In genomic region chr6:3848925-3849605, GRCh38 we compare ENCODE assay signal across 8 cellular contexts. TPM values are rescaled to one million over a fixed set of nuclear protein-coding genes. Genes with fewer than 3 reads are reported as not detected.
DNase-seq lines count a peak whose midpoint lies in the region; ATAC-seq, FAIRE-seq and TF ChIP-seq lines count a peak whose summit lies in the region.

TSS of gene FAM50B (plus strand) at chr6:3849373. CDS start at chr6:3849812, 439 bp downstream.

- no peak within 1 kb of the TSS for H3K4me3 ChIP-seq in HepG2 (replicated peaks in 1 of 3; ENCODE audit: insufficient read depth in 1 of 3, low read depth in 2 of 3, low read length in 3 of 3)

- ATAC-seq in HG02938 (IDR thresholded peaks at IDR 0.05; ENCODE audit: unreplicated experiment) (peak; percentile 92), HepG2 (peak; percentile 87)

- in situ Hi-C loops in HepG2 (cut with HindIII; ENCODE audit: extremely low pct_ligation_motif_present, low pct_unique_long_range_greater_than_20kb): no loop called here

- POLR2A ChIA-PET in HepG2 (lab: Yijun Ruan, JAX): interaction anchor here (0.6 to 1.3 kb wide), 3 partner anchors 9 to 84 kb away, joined by 3 to 4 read pairs (median 4); no protein-coding TSS in a partner anchor

- peak; percentile 96 for TF ChIP-seq RAD21 in HepG2 (CRISPR knock-in tag; IDR thresholded peaks at IDR 0.05)

- H3K4me1 ChIP-seq in HepG2 (ENCODE audit: insufficient read depth, low read length): peaks cover 40% of the 10 kb centered on the region

- no peak for TF ChIP-seq POLR2A in HepG2 (IDR thresholded peaks at IDR 0.05; ENCODE audit: insufficient read depth in 1 of 2, low read depth in 2 of 2, low read length in 2 of 2)

- CTCF ChIA-PET in HepG2 (lab: Yijun Ruan, JAX; ENCODE audit: low intra/inter-chr PET ratio, low total read pairs): interaction anchor here (1.2 to 3.1 kb wide), 6 partner anchors 37 to 141 kb away, joined by 4 to 39 read pairs (median 11); no protein-coding TSS in a partner anchor

- H3K36me3 ChIP-seq in HepG2 (replicated peaks in 1 of 2; ENCODE audit: control insufficient read depth in 1 of 2, insufficient read depth in 2 of 2, low read length in 2 of 2): no peaks in the 10 kb centered on the region

- H3K27ac ChIP-seq in HepG2 (ENCODE audit: extremely low read length, insufficient read depth, low read length): no peak within 1 kb of the TSS

- no peaks in the 10 kb centered on the region for H3K79me2 ChIP-seq in HepG2 (ENCODE audit: insufficient read depth, low read length)

- peak; percentile 74 for TF ChIP-seq CTCF in HepG2 (CRISPR knock-in tag; IDR thresholded peaks at IDR 0.05)

- no peaks in the 10 kb centered on the region for H3K27me3 ChIP-seq in HepG2 (ENCODE audit: control insufficient read depth in 1 of 2, insufficient read depth in 2 of 2, low read length in 2 of 2)

- no peak for TF ChIP-seq EP300 in HepG2 (IDR thresholded peaks at IDR 0.05; ENCODE audit: low read depth in 2 of 2, low read length in 2 of 2)
- TF ChIP-seq EP300 in HepG2 (CRISPR knock-in tag; IDR thresholded peaks at IDR 0.05; ENCODE audit: borderline replicate concordance): no peak

- BruUV-seq in HepG2 (replicated peaks; lab: Mats Ljungman, UMichigan): no TSS peak

- no peaks in the 10 kb centered on the region for H3K9me3 ChIP-seq in HepG2 (ENCODE audit: low read length)

- H2AFZ ChIP-seq in HepG2 (ENCODE audit: low read length): no peak within 1 kb of the TSS

- no peak within 1 kb of the TSS for H3K4me2 ChIP-seq in HepG2 (ENCODE audit: low read depth, low read length)

- intact Hi-C loops in HepG2 (cut with micrococcal nuclease; ENCODE audit: unreplicated experiment): no loop called here

- no peak within 1 kb of the TSS for H3K9ac ChIP-seq in HepG2 (ENCODE audit: insufficient read depth, low read depth, low read length)

- peak; percentile 62 for DNase-seq in GM18507 (ENCODE audit: extremely low spot score, insufficient read length, low read depth)
- DNase-seq in NCI-H2196 (lab: John Stamatoyannopoulos, UW; ENCODE audit: unreplicated experiment): peak; percentile 85
- peak; percentile 88 to 89 for DNase-seq in activated CD4-positive, alpha-beta T cell treated with anti-CD3 and anti-CD28 coated beads, Interleukin-2, amount 50 U/mL, for 4 hours
- DNase-seq in dermis blood vessel endothelial cell: peak; percentile 92
- DNase-seq in HepG2 (ENCODE audit: low spot score): no peak
- peak; percentile 90 for DNase-seq in stimulated activated CD4-positive, alpha-beta T cell treated with anti-CD3 and anti-CD28 coated beads, Interleukin-4, amount 100 ng/mL, for 1 hour
- no peak for DNase-seq in NCI-H1092 treated with DMSO at 0.1 percent for 48 hours (lab: John Stamatoyannopoulos, UW)

- no peaks in the 10 kb centered on the region for H4K20me1 ChIP-seq in HepG2 (ENCODE audit: insufficient read depth, low read length)

- 93% methylated on average over 49 of the region's 49 CpGs for WGBS in HepG2 (ENCODE audit: low lambda C conversion rate)

- FAIRE-seq in GM18507 (lab: Jason Lieb, UNC) (peak; percentile 5), HepG2 (lab: Jason Lieb, UNC) (no peak)

TF ChIP-seq in HepG2, 621 proteins besides CTCF, POLR2A, EP300 and RAD21 (continues in another document):
- TF ChIP-seq HOMEZ (CRISPR knock-in tag; IDR thresholded peaks at IDR 0.05; ENCODE audit: low read depth): peak; percentile 62; the same call in 1 of the 2 replicates
- peak; percentile 35; the same call in 1 of the 2 replicates for TF ChIP-seq ZNF574 (CRISPR knock-in tag; IDR thresholded peaks at IDR 0.05)
- TF ChIP-seq AFF4 (CRISPR knock-in tag; IDR thresholded peaks at IDR 0.05): no peak
- no peak for TF ChIP-seq RBM22 (optimal IDR thresholded peaks at IDR 0.05; ENCODE audit: low read length)
- peak; percentile 66; the same call in 1 of the 2 replicates for TF ChIP-seq ETV5 (CRISPR knock-in tag; IDR thresholded peaks at IDR 0.05; ENCODE audit: borderline replicate concordance)
- TF ChIP-seq KDM2A (CRISPR knock-in tag; IDR thresholded peaks at IDR 0.05; ENCODE audit: borderline replicate concordance, low read depth): peak; percentile 50; the same call in 1 of the 2 replicates
- TF ChIP-seq ZNF451 (CRISPR knock-in tag; IDR thresholded peaks at IDR 0.05): 0 out of 2 replicates have a peak, but pooled peaks have one; percentile 24

RNA-seq across cellular contexts. Expression of gene FAM50B, which starts in this region (rescaled TPM):
- total RNA-seq in dermis blood vessel endothelial cell: 8.6 and 10.0 TPM in 2 replicates
- total RNA-seq in HepG2 (2016; rRNA removed; fragmentation: Illumina TruSeq; extraction: Trizol): not detected in 2 replicates
- total RNA-seq in HepG2 (2016; cell fraction: cytosol; rRNA removed; fragmentation: Illumina TruSeq; extraction: Trizol; ENCODE audit: low read depth): not detected in 2 replicates
- not detected in 2 replicates for total RNA-seq in HepG2 (2016; cell fraction: insoluble cytoplasmic fraction; rRNA removed; fragmentation: Illumina TruSeq; extraction: Trizol)
- not detected in 2 replicates for total RNA-seq in HepG2 (2016; cell fraction: membrane; rRNA removed; fragmentation: Illumina TruSeq; extraction: Trizol)
- total RNA-seq in HepG2 (2016; cell fraction: nucleus; rRNA removed; fragmentation: Illumina TruSeq; extraction: Trizol): not detected in 2 replicates
- polyA plus RNA-seq in HepG2 (2011; rRNA removed): 0.05 TPM in 1 of 2 replicates, not detected in the other
- polyA plus RNA-seq in HepG2 (2011; cell fraction: cytosol; rRNA removed): not detected in 2 replicates
- 0.07 TPM in 1 of 2 replicates, not detected in the other for polyA plus RNA-seq in HepG2 (2011; cell fraction: nucleus; rRNA removed)
- not detected in 2 replicates for polyA plus RNA-seq in HepG2 (2012)
- polyA plus RNA-seq in HepG2 (2016; cell fraction: cytosol; fragmentation: Illumina TruSeq; extraction: Trizol; ENCODE audit: low read depth): not detected in 2 replicates
- polyA plus RNA-seq in HepG2 (2016; cell fraction: insoluble cytoplasmic fraction; fragmentation: Illumina TruSeq; extraction: Trizol; ENCODE audit: low read depth): not detected in 2 replicates
- not detected in 2 replicates for polyA plus RNA-seq in HepG2 (2016; cell fraction: membrane; fragmentation: Illumina TruSeq; extraction: Trizol; ENCODE audit: low read depth)
- not detected in 2 replicates for polyA plus RNA-seq in HepG2 (2016; cell fraction: nucleus; fragmentation: Illumina TruSeq; extraction: Trizol; ENCODE audit: insufficient read depth, low read depth)
- 2.4 TPM in 1 of 2 replicates, not detected in the other for polyA minus RNA-seq in HepG2 (2011; rRNA and poly(A)+ RNA removed; ENCODE audit: low replicate concordance)
- polyA minus RNA-seq in HepG2 (2011; cell fraction: cytosol; rRNA and poly(A)+ RNA removed): not detected in 2 replicates
- polyA minus RNA-seq in HepG2 (2011; cell fraction: nucleus; rRNA and poly(A)+ RNA removed): not detected in 2 replicates

Comparison
In these comparisons a context has a peak if more than half of its experiments do, and no peak if none do; other contexts are left out.
1. DNase-seq: peak in GM18507 (single experiment), NCI-H2196 (single experiment), activated CD4-positive, alpha-beta T cell treated with anti-CD3 and anti-CD28 coated beads, Interleukin-2, amount 50 U/mL, for 4 hours (2 of 2), dermis blood vessel endothelial cell (single experiment) and stimulated activated CD4-positive, alpha-beta T cell treated with anti-CD3 and anti-CD28 coated beads, Interleukin-4, amount 100 ng/mL, for 1 hour (single experiment); none in HepG2 (single experiment) and NCI-H1092 treated with DMSO at 0.1 percent for 48 hours (single experiment).